20 cellular contexts compared by ENCODE assay signal in the genomic region with DNA sequence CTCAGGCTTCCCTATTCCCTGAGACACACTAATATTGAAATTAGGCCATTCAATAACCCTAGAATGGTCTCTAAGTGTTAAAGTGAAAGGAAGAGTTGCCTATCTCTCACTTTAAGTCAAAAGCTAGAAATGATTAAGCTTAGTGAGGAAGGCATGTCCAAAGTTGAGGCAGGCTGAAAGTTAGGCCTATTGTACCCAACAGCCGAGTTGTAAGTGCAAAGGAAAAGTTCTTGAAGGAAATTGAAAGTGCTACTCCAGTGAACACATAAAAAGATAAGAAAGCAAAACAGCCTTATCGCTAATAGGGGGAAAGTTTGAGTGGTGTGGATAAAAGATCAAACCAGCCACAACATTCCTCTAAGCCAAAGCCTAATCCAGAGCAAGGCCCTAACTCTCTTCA.
DNase-seq lines count a peak whose midpoint lies in the region; ATAC-seq and TF ChIP-seq lines count a peak whose summit lies in the region.
"Had no signal": no experiment of that assay in that cellular context is flagged by ENCODE, and none has a peak within 500 bp of the region (broad histone marks: within the 10 kb centered on the region; RNA-seq: fewer than 3 reads in every experiment).

No MANE protein-coding gene starts in this region.

- H3K27ac ChIP-seq in BLaER1 (no peak overlapping the region), spleen (no peak overlapping the region)
- no peak overlapping the region for H3K27ac ChIP-seq in CD8-positive, alpha-beta T cell (ENCODE audit: low read depth, low read length)
- H3K27ac ChIP-seq: heart right ventricle, tibial artery, VCaP had no signal

- H3K4me1 ChIP-seq in BLaER1 (peaks cover 19% of the 10 kb centered on the region), spleen (no peaks in the 10 kb centered on the region)
- no peaks in the 10 kb centered on the region for H3K4me1 ChIP-seq in CD8-positive, alpha-beta T cell (ENCODE audit: insufficient read depth, low read length)
- H3K4me1 ChIP-seq: heart right ventricle, tibial artery had no signal

- H3K4me3 ChIP-seq in BLaER1 = no peak overlapping the region
- H3K4me3 ChIP-seq in CD8-positive, alpha-beta T cell (ENCODE audit: low read depth, low read length) = no peak overlapping the region
- no peak overlapping the region for H3K4me3 ChIP-seq in Jurkat, Clone E6-1 (ENCODE audit: low read length)
- no peak overlapping the region for H3K4me3 ChIP-seq in spleen
- H3K4me3 ChIP-seq: heart right ventricle, tibial artery had no signal

- peaks cover 17% of the 10 kb centered on the region for H3K4me1 Mint-ChIP-seq in CD8-positive, alpha-beta T cell (ENCODE audit: low read depth)

- H3K27ac Mint-ChIP-seq in CD8-positive, alpha-beta T cell = peak overlapping the region; percentile 66
- H3K27ac Mint-ChIP-seq: mesothelial cell of epicardium had no signal

- H3K27me3 Mint-ChIP-seq in CD8-positive, alpha-beta T cell (ENCODE audit: low read depth) = no peaks in the 10 kb centered on the region

- H3K9ac ChIP-seq in BLaER1 = no peak overlapping the region

- H3K4me2 ChIP-seq in BLaER1 = peak overlapping the region; percentile 43; the same call in 1 of the 2 replicates

- peaks cover 6% of the 10 kb centered on the region for H3K36me3 Mint-ChIP-seq in CD8-positive, alpha-beta T cell

- DNase-seq in CD8-positive, alpha-beta T cell = no peak
- DNase-seq in Jurkat, Clone E6-1 (ENCODE audit: low read depth, low spot score) = peak; percentile 42
- DNase-seq in astrocyte of the hippocampus (ENCODE audit: low read depth, low spot score) (peak; percentile 38), spleen (no peak), NCI-H510A treated with DMSO at 0.1 percent for 48 hours (lab: John Stamatoyannopoulos, UW) (no peak), anterior cingulate cortex (lab: John Stamatoyannopoulos, UW) (no peak)
- DNase-seq: BE2C, dermis blood vessel endothelial cell, GOT3, heart right ventricle, islet precursor cell, NCI-H2081 treated with DMSO at 0.1 percent for 48 hours, NCI-H748 treated with DMSO at 0.1 percent for 48 hours, occipital lobe, right cardiac atrium, tibial artery had no signal

- 64 to 84% (median 71%) methylated on average over 2 of the region's 2 CpGs for WGBS in spleen, 5 donors

- H4K20me1 ChIP-seq in BLaER1 = no peaks in the 10 kb centered on the region

- H3K36me3 ChIP-seq in BLaER1 (no peaks in the 10 kb centered on the region), spleen (no peaks in the 10 kb centered on the region)
- H3K36me3 ChIP-seq in CD8-positive, alpha-beta T cell (ENCODE audit: insufficient read depth, low read length) = no peaks in the 10 kb centered on the region
- H3K36me3 ChIP-seq: BE2C, heart right ventricle, tibial artery had no signal

- TF ChIP-seq POLR2A in spleen (IDR thresholded peaks at IDR 0.05) = no peak

- TF ChIP-seq CTCF in CD8-positive, alpha-beta T cell (IDR thresholded peaks at IDR 0.05) = no peak
- no peak for TF ChIP-seq CTCF in spleen (IDR thresholded peaks at IDR 0.05 in 8 of 11, conservative IDR thresholded peaks at IDR 0.05 in 3 of 11)

- peak overlapping the region; percentile 45 for H3K4me3 Mint-ChIP-seq in CD8-positive, alpha-beta T cell
- H3K4me3 Mint-ChIP-seq: mesothelial cell of epicardium had no signal

- CTCF ChIA-PET in CD8-positive, alpha-beta T cell (lab: Charles Lee) = interaction anchor here (0.7 to 1.1 kb wide), 2 partner anchors 47 to 213 kb away, joined by 3 to 4 read pairs; no protein-coding TSS in a partner anchor

- no peaks in the 10 kb centered on the region for H3K27me3 ChIP-seq in BLaER1
- H3K27me3 ChIP-seq in CD8-positive, alpha-beta T cell (ENCODE audit: insufficient read depth, low read length) = no peaks in the 10 kb centered on the region
- no peaks in the 10 kb centered on the region for H3K27me3 ChIP-seq in spleen (replicated peaks in 1 of 7)
- H3K27me3 ChIP-seq: BE2C, heart right ventricle, tibial artery had no signal

- intact Hi-C loops in CD8-positive, alpha-beta T cell (cut with DNase I, micrococcal nuclease) = no loop called here
- intact Hi-C loops in spleen (cut with DNase I; ENCODE audit: low total_unique reads) = no loop called here

- peaks cover 23% of the 10 kb centered on the region for H3K9me3 ChIP-seq in BLaER1
- H3K9me3 ChIP-seq in CD8-positive, alpha-beta T cell (ENCODE audit: low read length) = no peaks in the 10 kb centered on the region
- peaks cover 0 to 20% (median 6%) of the 10 kb centered on the region in 8 donors for H3K9me3 ChIP-seq in spleen
- H3K9me3 ChIP-seq: BE2C had no signal

- ATAC-seq in CD8-positive, alpha-beta T cell = no peak
- ATAC-seq in SK-N-SH treated with all-trans-retinoic acid at 6 μM for 48 hours = no peak
- ATAC-seq: heart right ventricle, right cardiac atrium had no signal

- POLR2A ChIA-PET in CD8-positive, alpha-beta T cell (lab: Charles Lee) = interaction anchor here (0.6 to 0.9 kb wide), 2 partner anchors 10 to 13 kb away, joined by 3 read pairs; no protein-coding TSS in a partner anchor

- H3K9me3 Mint-ChIP-seq in CD8-positive, alpha-beta T cell = peaks cover 9% of the 10 kb centered on the region

TF ChIP-seq in SK-N-SH treated with all-trans-retinoic acid at 6 μM for 48 hours, 23 proteins besides CTCF, POLR2A, EP300 and RAD21:
- TF ChIP-seq, protein P1, sequence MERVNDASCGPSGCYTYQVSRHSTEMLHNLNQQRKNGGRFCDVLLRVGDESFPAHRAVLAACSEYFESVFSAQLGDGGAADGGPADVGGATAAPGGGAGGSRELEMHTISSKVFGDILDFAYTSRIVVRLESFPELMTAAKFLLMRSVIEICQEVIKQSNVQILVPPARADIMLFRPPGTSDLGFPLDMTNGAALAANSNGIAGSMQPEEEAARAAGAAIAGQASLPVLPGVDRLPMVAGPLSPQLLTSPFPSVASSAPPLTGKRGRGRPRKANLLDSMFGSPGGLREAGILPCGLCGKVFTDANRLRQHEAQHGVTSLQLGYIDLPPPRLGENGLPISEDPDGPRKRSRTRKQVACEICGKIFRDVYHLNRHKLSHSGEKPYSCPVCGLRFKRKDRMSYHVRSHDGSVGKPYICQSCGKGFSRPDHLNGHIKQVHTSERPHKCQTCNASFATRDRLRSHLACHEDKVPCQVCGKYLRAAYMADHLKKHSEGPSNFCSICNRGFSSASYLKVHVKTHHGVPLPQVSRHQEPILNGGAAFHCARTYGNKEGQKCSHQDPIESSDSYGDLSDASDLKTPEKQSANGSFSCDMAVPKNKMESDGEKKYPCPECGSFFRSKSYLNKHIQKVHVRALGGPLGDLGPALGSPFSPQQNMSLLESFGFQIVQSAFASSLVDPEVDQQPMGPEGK (CRISPR knock-in tag; IDR thresholded peaks at IDR 0.05; ENCODE audit: borderline replicate concordance) = no peak
- TF ChIP-seq ZNF565 (CRISPR knock-in tag; conservative IDR thresholded peaks at IDR 0.05; ENCODE audit: low read depth) (no peak), BACH2 (CRISPR knock-in tag; IDR thresholded peaks at IDR 0.05; ENCODE audit: borderline replicate concordance) (no peak), ZFP3 (CRISPR knock-in tag; IDR thresholded peaks at IDR 0.05) (no peak)
- TF ChIP-seq, protein P2, sequence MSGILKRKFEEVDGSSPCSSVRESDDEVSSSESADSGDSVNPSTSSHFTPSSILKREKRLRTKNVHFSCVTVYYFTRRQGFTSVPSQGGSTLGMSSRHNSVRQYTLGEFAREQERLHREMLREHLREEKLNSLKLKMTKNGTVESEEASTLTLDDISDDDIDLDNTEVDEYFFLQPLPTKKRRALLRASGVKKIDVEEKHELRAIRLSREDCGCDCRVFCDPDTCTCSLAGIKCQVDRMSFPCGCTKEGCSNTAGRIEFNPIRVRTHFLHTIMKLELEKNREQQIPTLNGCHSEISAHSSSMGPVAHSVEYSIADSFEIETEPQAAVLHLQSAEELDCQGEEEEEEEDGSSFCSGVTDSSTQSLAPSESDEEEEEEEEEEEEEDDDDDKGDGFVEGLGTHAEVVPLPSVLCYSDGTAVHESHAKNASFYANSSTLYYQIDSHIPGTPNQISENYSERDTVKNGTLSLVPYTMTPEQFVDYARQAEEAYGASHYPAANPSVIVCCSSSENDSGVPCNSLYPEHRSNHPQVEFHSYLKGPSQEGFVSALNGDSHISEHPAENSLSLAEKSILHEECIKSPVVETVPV (CRISPR knock-in tag; IDR thresholded peaks at IDR 0.05) = no peak
TF ChIP-seq in SK-N-SH treated with all-trans-retinoic acid at 6 μM for 48 hours: peak in this region for 0.

Comparison
In these comparisons a context has a peak if more than half of its experiments do, and no peak if none do; other contexts are left out.
1. DNase-seq: peak in Jurkat, Clone E6-1 (single experiment) and astrocyte of the hippocampus (single experiment); none in CD8-positive, alpha-beta T cell (0 of 7), spleen (single experiment), NCI-H510A treated with DMSO at 0.1 percent for 48 hours (single experiment) and anterior cingulate cortex (0 of 58).